Comparison of ENCODE assay signal across 22 cellular contexts in genomic region chr20:57374343-57374930, GRCh38. TPM values are rescaled to one million over a fixed set of nuclear protein-coding genes. Genes with fewer than 3 reads are reported as not detected.
A peak's percentile ranks its signal among the peaks of the same experiment; 100 is the strongest.
DNase-seq lines count a peak whose midpoint lies in the region; ATAC-seq and TF ChIP-seq lines count a peak whose summit lies in the region.
"Had no signal": no experiment of that assay in that cellular context is flagged by ENCODE, and none has a peak within 500 bp of the region (broad histone marks: within the 10 kb centered on the region; RNA-seq: fewer than 3 reads in every experiment).

No MANE protein-coding gene starts in this region.

- TF ChIP-seq CTCF in WTC11 (IDR thresholded peaks at IDR 0.05), result no peak
- TF ChIP-seq CTCF in esophagus muscularis mucosa (IDR thresholded peaks at IDR 0.05), result no peak

- TF ChIP-seq POLR2A in esophagus muscularis mucosa (IDR thresholded peaks at IDR 0.05; ENCODE audit: low read depth), result no peak

- no peaks in the 10 kb centered on the region for H3K27me3 Mint-ChIP-seq in activated T-cell treated with anti-CD3 and anti-CD28 coated beads, Interleukin-2, amount 50 U/mL, for 24 hours
- no peaks in the 10 kb centered on the region for H3K27me3 Mint-ChIP-seq in WTC11 (ENCODE audit: low read depth)
- no peaks in the 10 kb centered on the region for H3K27me3 Mint-ChIP-seq in stimulated activated naive B cell treated with anti-CD40 and anti-IgM and Interleukin-4, amounts not matched to agents 10 μg/mL and 1 μg/mL and 100 μg/mL, for 72 hours
- H3K27me3 Mint-ChIP-seq: progenitor cell of endocrine pancreas had no signal

- no peak overlapping the region for H3K4me3 Mint-ChIP-seq in activated T-cell treated with anti-CD3 and anti-CD28 coated beads, Interleukin-2, amount 50 U/mL, for 24 hours
- no peak overlapping the region for H3K4me3 Mint-ChIP-seq in WTC11
- no peak overlapping the region for H3K4me3 Mint-ChIP-seq in stimulated activated naive B cell treated with anti-CD40 and anti-IgM and Interleukin-4, amounts not matched to agents 10 μg/mL and 1 μg/mL and 100 μg/mL, for 72 hours

- CTCF ChIA-PET in WTC11 (lab: Charles Lee), result interaction anchor here (1.0 kb wide), 1 partner anchor 119 kb away, joined by 3 read pairs; no protein-coding TSS in a partner anchor

- no peak for DNase-seq in activated T-cell treated with anti-CD3 and anti-CD28 coated beads, Interleukin-2, amount 50 U/mL, for 24 hours
- no peak for DNase-seq in activated T-cell treated with anti-CD3 and anti-CD28 coated beads, Interleukin-2, amount 50 U/mL, for 1 hour
- DNase-seq in WTC11 (ENCODE audit: low spot score), result no peak
- no peak for DNase-seq in esophagus muscularis mucosa (ENCODE audit: extremely low spot score)
- no peak for DNase-seq in stimulated activated naive B cell treated with anti-CD40 and anti-IgM and Interleukin-4, amounts not matched to agents 10 μg/mL and 1 μg/mL and 100 μg/mL, for 72 hours
- no peak for DNase-seq in SKM-1 treated with dmso at 0.1 percent for 144 hours (lab: John Stamatoyannopoulos, UW; ENCODE audit: unreplicated experiment)
- no peak for DNase-seq in retina
- DNase-seq: activated CD4-positive, alpha-beta T cell treated with anti-CD3 and anti-CD28 coated beads, Interleukin-2, amount 50 U/mL, for 48 hours; colonic mucosa; DMS79 treated with DMSO at 0.1 percent for 48 hours; erythroblast; NCI-H1092 treated with DMSO at 0.1 percent for 48 hours; NCI-H2081 treated with DMSO at 0.1 percent for 48 hours; NCI-H526 treated with DMSO at 0.1 percent for 48 hours; SK-N-SH; stimulated activated naive CD4-positive, alpha-beta T cell treated with Interleukin-2 at 50 U/mL for 16 hours; uterus had no signal

- ATAC-seq in WTC11 (peak; percentile 52), esophagus mucosa (no peak)
- no peak for ATAC-seq in stimulated activated naive B cell treated with anti-CD40 and anti-IgM and Interleukin-4, amounts not matched to agents 10 μg/mL and 1 μg/mL and 100 μg/mL, for 72 hours (replicated peaks)
- ATAC-seq: A549 had no signal

- H3K27ac Mint-ChIP-seq in activated T-cell treated with anti-CD3 and anti-CD28 coated beads, Interleukin-2, amount 50 U/mL, for 24 hours, result peak overlapping the region; percentile 84
- H3K27ac Mint-ChIP-seq in WTC11, result peak overlapping the region; percentile 87
- peak overlapping the region; percentile 38 for H3K27ac Mint-ChIP-seq in stimulated activated naive B cell treated with anti-CD40 and anti-IgM and Interleukin-4, amounts not matched to agents 10 μg/mL and 1 μg/mL and 100 μg/mL, for 72 hours
- H3K27ac Mint-ChIP-seq: progenitor cell of endocrine pancreas had no signal

- TF ChIP-seq EP300 in esophagus muscularis mucosa (IDR thresholded peaks at IDR 0.05), result no peak

- POLR2A ChIA-PET in WTC11 (lab: Charles Lee), result no interaction called here

- H3K36me3 ChIP-seq in esophagus muscularis mucosa, result peaks cover 70 to 100% (median 95%) of the 10 kb centered on the region in 4 donors
- H3K36me3 ChIP-seq: uterus had no signal

- no peaks in the 10 kb centered on the region for H3K9me3 ChIP-seq in esophagus muscularis mucosa
- H3K9me3 ChIP-seq: A549, colonic mucosa, SK-N-SH, uterus had no signal

- WGBS in esophagus muscularis mucosa, result 88% methylated on average over 8 of the region's 12 CpGs

- peaks cover 35% of the 10 kb centered on the region for H3K4me1 Mint-ChIP-seq in activated T-cell treated with anti-CD3 and anti-CD28 coated beads, Interleukin-2, amount 50 U/mL, for 24 hours (ENCODE audit: low read depth)
- H3K4me1 Mint-ChIP-seq in WTC11, result peaks cover 12% of the 10 kb centered on the region
- peaks cover 0 to 4% of the 10 kb centered on the region in 2 donors for H3K4me1 Mint-ChIP-seq in stimulated activated naive B cell treated with anti-CD40 and anti-IgM and Interleukin-4, amounts not matched to agents 10 μg/mL and 1 μg/mL and 100 μg/mL, for 72 hours

- H3K4me3 ChIP-seq in esophagus muscularis mucosa, result no peak overlapping the region
- H3K4me3 ChIP-seq: A549, colonic mucosa, uterus had no signal

- H3K4me1 ChIP-seq in esophagus muscularis mucosa, result peaks cover 3 to 13% (median 7%) of the 10 kb centered on the region in 4 donors
- H3K4me1 ChIP-seq: A549, colonic mucosa, uterus had no signal

- H3K27ac ChIP-seq in esophagus muscularis mucosa (replicated peaks in 1 of 4), result peak overlapping the region in 3 of 4 donors; percentile 4 to 28 (median 6)
- H3K27ac ChIP-seq: A549, colonic mucosa, KMS-11, uterus had no signal

- intact Hi-C loops in esophagus muscularis mucosa (cut with DNase I), result no loop called here

- H3K36me3 Mint-ChIP-seq in activated T-cell treated with anti-CD3 and anti-CD28 coated beads, Interleukin-2, amount 50 U/mL, for 24 hours (ENCODE audit: low read depth), result peaks cover 100% of the 10 kb centered on the region
- peaks cover 78% of the 10 kb centered on the region for H3K36me3 Mint-ChIP-seq in WTC11
- peaks cover 66 to 70% of the 10 kb centered on the region in 2 donors for H3K36me3 Mint-ChIP-seq in stimulated activated naive B cell treated with anti-CD40 and anti-IgM and Interleukin-4, amounts not matched to agents 10 μg/mL and 1 μg/mL and 100 μg/mL, for 72 hours

- no peaks in the 10 kb centered on the region for H3K9me3 Mint-ChIP-seq in activated T-cell treated with anti-CD3 and anti-CD28 coated beads, Interleukin-2, amount 50 U/mL, for 24 hours
- no peaks in the 10 kb centered on the region for H3K9me3 Mint-ChIP-seq in WTC11
- H3K9me3 Mint-ChIP-seq in stimulated activated naive B cell treated with anti-CD40 and anti-IgM and Interleukin-4, amounts not matched to agents 10 μg/mL and 1 μg/mL and 100 μg/mL, for 72 hours, result no peaks in the 10 kb centered on the region

- no peaks in the 10 kb centered on the region for H3K27me3 ChIP-seq in esophagus muscularis mucosa
- H3K27me3 ChIP-seq: colonic mucosa, uterus had no signal

TF ChIP-seq in WTC11, 78 proteins besides CTCF, POLR2A, EP300 and RAD21:
- no peak for TF ChIP-seq TCF7 (CRISPR knock-in tag; IDR thresholded peaks at IDR 0.05; ENCODE audit: low read depth)
- TF ChIP-seq SOX15 (CRISPR knock-in tag; IDR thresholded peaks at IDR 0.05), result no peak
- no peak for TF ChIP-seq USF1 (CRISPR knock-in tag; IDR thresholded peaks at IDR 0.05)
- TF ChIP-seq GRHL2 (CRISPR knock-in tag; IDR thresholded peaks at IDR 0.05; ENCODE audit: insufficient replicate concordance, severe bottlenecking), result no peak

RNA-seq across cellular contexts. Expression of gene RBM38, which starts 16.8 kb away (rescaled TPM):
- 60.5 to 69.0 TPM (median 61.1 TPM) in 3 replicates for total RNA-seq in WTC11 (2021)
- 100 to 1,000 TPM in 2 of 4 donors, 10 to 100 TPM in 2; 67.6 to 203 (median 139) TPM for total RNA-seq in esophagus muscularis mucosa
- total RNA-seq in esophagus mucosa, result 12.3 TPM

RNA-seq across cellular contexts. Expression of gene RAE1, which starts 23.4 kb away (rescaled TPM):
- total RNA-seq in WTC11 (2021) (31.3 to 33.4 TPM (median 31.4 TPM) in 3 replicates), esophagus muscularis mucosa (10 to 100 TPM; 15.0 to 24.1 (median 21.5) TPM), esophagus mucosa (22.8 TPM)

RNA-seq across cellular contexts. Expression of gene SPO11, which starts 44.8 kb away (rescaled TPM):
- total RNA-seq in WTC11 (2021) (not detected in 3 replicates), esophagus muscularis mucosa (not detected), esophagus mucosa (not detected)
- total RNA-seq: colonic mucosa, liver, progenitor cell of endocrine pancreas, uterus had no signal
